In genomic region chr13:38283346-38283745, GRCh38 we compare ENCODE assay signal across 23 cellular contexts.
"Had no signal": no experiment of that assay in that cellular context is flagged by ENCODE, and none has a peak within 500 bp of the region (broad histone marks: within the 10 kb centered on the region; RNA-seq: fewer than 3 reads in every experiment).

No MANE protein-coding gene starts in this region.

- H3K4me3 ChIP-seq: ascending aorta, colonic mucosa, lower lobe of right lung, sigmoid colon, smooth muscle cell, stomach, suprapubic skin, tibial nerve had no signal

- H3K27me3 ChIP-seq: ascending aorta, colonic mucosa, sigmoid colon, stomach, suprapubic skin, tibial nerve had no signal

- DNase-seq: activated CD4-positive, alpha-beta T cell treated with anti-CD3 and anti-CD28 coated beads, Interleukin-2, amount 50 U/mL, for 1 hour; activated CD4-positive, CD25-positive, alpha-beta regulatory T cell treated with anti-CD3 and anti-CD28 coated beads, Interleukin-2, amount 50 U/mL, for 72 hours; activated CD8-positive, alpha-beta T cell treated with anti-CD3 and anti-CD28 coated beads, Interleukin-2, amount 10 ng/mL, durations not matched to agents 7 days and 5 days; activated gamma-delta T cell; colonic mucosa; foreskin melanocyte; immature natural killer cell; lower lobe of right lung; naive thymus-derived CD4-positive, alpha-beta T cell; posterior cingulate gyrus; sigmoid colon; stimulated activated CD4-positive, alpha-beta T cell treated with anti-CD3 and anti-CD28 coated beads, Interleukin-15, amount 100 ng/mL, for 24 hours; stomach; WERI-Rb-1 had no signal

- FAIRE-seq: TTC549, urothelium cell line had no signal

- H3K36me3 ChIP-seq: ascending aorta, colonic mucosa, lower lobe of right lung, sigmoid colon, stomach, suprapubic skin, tibial nerve, WERI-Rb-1 had no signal

- ATAC-seq: activated CD8-positive, alpha-beta T cell treated with anti-CD3 and anti-CD28 coated beads, Interleukin-2, amount 10 ng/mL, durations not matched to agents 7 days and 5 days; left lobe of liver; lower lobe of right lung; naive thymus-derived CD4-positive, alpha-beta T cell; stimulated activated memory B cell treated with anti-CD40 and anti-IgM and Interleukin-4, amounts not matched to agents 10 μg/mL and 1 μg/mL and 100 μg/mL, for 72 hours had no signal

- H3K27ac ChIP-seq: ascending aorta, colonic mucosa, epithelial cell of prostate, lower lobe of right lung, sigmoid colon, stomach, suprapubic skin, tibial nerve, WERI-Rb-1 had no signal

- H3K4me2 ChIP-seq: smooth muscle cell had no signal

- H3K9me3 ChIP-seq: colonic mucosa had no signal

- H3K4me1 ChIP-seq: ascending aorta, colonic mucosa, lower lobe of right lung, sigmoid colon, stomach, suprapubic skin, tibial nerve had no signal
